In genomic region chr11:114135737-114136151, GRCh38 we compare ENCODE assay signal across 11 cellular contexts.
DNase-seq lines count a peak whose midpoint lies in the region; ATAC-seq and TF ChIP-seq lines count a peak whose summit lies in the region.
"Had no signal": no experiment of that assay in that cellular context is flagged by ENCODE, and none has a peak within 500 bp of the region (broad histone marks: within the 10 kb centered on the region; RNA-seq: fewer than 3 reads in every experiment).

No MANE protein-coding gene starts in this region.

- ATAC-seq in CD4-positive, CD25-positive, alpha-beta regulatory T cell (ENCODE audit: low read depth in 2 of 2), result no peak
- ATAC-seq in gastroesophageal sphincter (no peak), GM18505 (IDR thresholded peaks at IDR 0.05; ENCODE audit: unreplicated experiment) (no peak)

- TF ChIP-seq EP300 in gastroesophageal sphincter (IDR thresholded peaks at IDR 0.05), result no peak

- H3K9me3 ChIP-seq in CD4-positive, CD25-positive, alpha-beta regulatory T cell (ENCODE audit: control insufficient read depth in 2 of 2, low read length in 2 of 2), result no peaks in the 10 kb centered on the region
- no peaks in the 10 kb centered on the region for H3K9me3 ChIP-seq in gastroesophageal sphincter

- no peak overlapping the region for H3K4me3 ChIP-seq in CD4-positive, CD25-positive, alpha-beta regulatory T cell (ENCODE audit: low read depth, low read length)
- H3K4me3 ChIP-seq in gastroesophageal sphincter, result no peak overlapping the region
- H3K4me3 ChIP-seq: cardiac muscle cell had no signal

- peaks cover 0 to 2% (median 0%) of the 10 kb centered on the region in 7 donors for H3K9me3 Mint-ChIP-seq in CD4-positive, CD25-positive, alpha-beta regulatory T cell

- WGBS in gastroesophageal sphincter (ENCODE audit: low coverage in 1 of 2), 2 donors, result 78 to 82% methylated on average over 4 of the region's 4 CpGs

- TF ChIP-seq CTCF in gastroesophageal sphincter (IDR thresholded peaks at IDR 0.05), result no peak

- peak overlapping the region in 2 of 3 donors; percentile 21 to 45 for H3K27ac Mint-ChIP-seq in CD4-positive, CD25-positive, alpha-beta regulatory T cell

- H3K27me3 Mint-ChIP-seq in CD4-positive, CD25-positive, alpha-beta regulatory T cell, result peaks cover 15% of the 10 kb centered on the region

- TF ChIP-seq POLR2A in gastroesophageal sphincter (IDR thresholded peaks at IDR 0.05), result peak in 1 of 2 donors; percentile 21
- TF ChIP-seq POLR2A in GM18505 (IDR thresholded peaks at IDR 0.05; ENCODE audit: borderline replicate concordance, extremely low read depth, insufficient read depth, insufficient read length), result no peak

- H3K4me1 Mint-ChIP-seq in CD4-positive, CD25-positive, alpha-beta regulatory T cell, result peaks cover 12 to 64% (median 32%) of the 10 kb centered on the region in 4 donors

- H3K36me3 Mint-ChIP-seq in CD4-positive, CD25-positive, alpha-beta regulatory T cell, result peaks cover 6% of the 10 kb centered on the region

- no peak overlapping the region for H3K4me3 Mint-ChIP-seq in CD4-positive, CD25-positive, alpha-beta regulatory T cell

- no peak overlapping the region for H3K27ac ChIP-seq in CD4-positive, CD25-positive, alpha-beta regulatory T cell (ENCODE audit: insufficient read depth, low read length, poor library complexity, severe bottlenecking)
- peak overlapping the region in 3 of 4 donors; percentile 24 to 65 (median 63) for H3K27ac ChIP-seq in gastroesophageal sphincter
- H3K27ac ChIP-seq: cardiac muscle cell had no signal

- H3K4me1 ChIP-seq in CD4-positive, CD25-positive, alpha-beta regulatory T cell (ENCODE audit: control insufficient read depth, insufficient read depth, low read length, poor library complexity, severe bottlenecking), result peaks cover 9% of the 10 kb centered on the region
- peaks cover 41 to 100% (median 79%) of the 10 kb centered on the region in 3 donors for H3K4me1 ChIP-seq in gastroesophageal sphincter

- no peaks in the 10 kb centered on the region for H3K36me3 ChIP-seq in CD4-positive, CD25-positive, alpha-beta regulatory T cell (ENCODE audit: control insufficient read depth, insufficient read depth, low read length)
- peaks cover 0 to 58% of the 10 kb centered on the region in 2 donors for H3K36me3 ChIP-seq in gastroesophageal sphincter
- H3K36me3 ChIP-seq: cardiac muscle cell had no signal

- no peak for DNase-seq in CD4-positive, CD25-positive, alpha-beta regulatory T cell
- DNase-seq in SKM-1 (lab: John Stamatoyannopoulos, UW; ENCODE audit: unreplicated experiment) (peak; percentile 53), pons (ENCODE audit: low spot score) (peak; percentile 42), NCI-H524 treated with DMSO at 0.1 percent for 48 hours (lab: John Stamatoyannopoulos, UW) (no peak), NCI-H510A treated with DMSO at 0.1 percent for 48 hours (lab: John Stamatoyannopoulos, UW) (no peak)
- DNase-seq in activated effector memory CD4-positive, alpha-beta T cell treated with Interleukin-2 at 50 U/mL for 16 hours, result no peak
- DNase-seq: activated CD8-positive, alpha-beta memory T cell treated with anti-CD3 and anti-CD28 coated beads for 24 hours; kidney glomerular epithelial cell had no signal

- H3K27me3 ChIP-seq in CD4-positive, CD25-positive, alpha-beta regulatory T cell (ENCODE audit: control insufficient read depth, insufficient read depth, low read length), result no peaks in the 10 kb centered on the region
- no peaks in the 10 kb centered on the region for H3K27me3 ChIP-seq in gastroesophageal sphincter
- H3K27me3 ChIP-seq: cardiac muscle cell had no signal

Comparison
In these comparisons a context has a peak if more than half of its experiments do, and no peak if none do; other contexts are left out.
1. DNase-seq: peak in SKM-1 (single experiment) and pons (single experiment); none in CD4-positive, CD25-positive, alpha-beta regulatory T cell (0 of 3), activated effector memory CD4-positive, alpha-beta T cell treated with Interleukin-2 at 50 U/mL for 16 hours (single experiment), NCI-H524 treated with DMSO at 0.1 percent for 48 hours (single experiment) and NCI-H510A treated with DMSO at 0.1 percent for 48 hours (single experiment).